Comparison of ENCODE assay signal across 29 cellular contexts in genomic region chrX:22999696-23000223, GRCh38. TPM values are rescaled to one million over a fixed set of nuclear protein-coding genes. Genes with fewer than 3 reads are reported as not detected.
"Had no signal": no experiment of that assay in that cellular context is flagged by ENCODE, and none has a peak within 500 bp of the region (broad histone marks: within the 10 kb centered on the region; RNA-seq: fewer than 3 reads in every experiment).

Gene DDX53 (plus strand): TSS chrX:22999960. CDS start chrX:23000058, 98 bp downstream.

- H3K9me3 ChIP-seq: heart left ventricle, lower lobe of right lung, mucosa of descending colon, pancreas, psoas muscle, thyroid gland, upper lobe of right lung had no signal

- H3K4me3 ChIP-seq: coronary artery, heart left ventricle, lower lobe of right lung, mucosa of descending colon, pancreas, psoas muscle, thyroid gland, upper lobe of right lung had no signal

- H3K36me3 ChIP-seq: heart left ventricle, lower lobe of right lung, pancreas, thyroid gland, upper lobe of right lung had no signal

- DNase-seq: activated CD4-positive, alpha-beta T cell treated with anti-CD3 and anti-CD28 coated beads for 4 hours; activated CD4-positive, alpha-beta T cell treated with anti-CD3 and anti-CD28 coated beads, Interleukin-2, amount 50 U/mL, for 48 hours; activated CD4-positive, CD25-positive, alpha-beta regulatory T cell; activated CD8-positive, alpha-beta memory T cell treated with anti-CD3 and anti-CD28 coated beads, Interleukin-2, amount 50 U/mL, for 48 hours; activated naive CD4-positive, alpha-beta T cell treated with Interleukin-2 at 50 U/mL for 16 hours; activated T-cell treated with anti-CD3 and anti-CD28 coated beads, Interleukin-2, amount 50 U/mL, for 4 hours; amygdala; cerebellar nuclear complex; endodermal cell; heart left ventricle; lower lobe of right lung; mesendoderm; mucosa of descending colon; nephron progenitor cell; pancreas; psoas muscle; stimulated activated CD4-positive, alpha-beta T cell treated with anti-CD3 and anti-CD28 coated beads, Interleukin-4, amount 100 ng/mL, for 24 hours; stimulated activated naive CD4-positive, alpha-beta T cell treated with Interleukin-2 at 50 U/mL for 16 hours; thyroid gland; upper lobe of right lung had no signal

- H3K27ac ChIP-seq: coronary artery, epithelial cell of prostate, heart left ventricle, lower lobe of right lung, pancreas, psoas muscle, thyroid gland, upper lobe of right lung had no signal

- H3K4me1 ChIP-seq: heart left ventricle, lower lobe of right lung, pancreas, psoas muscle, thyroid gland, upper lobe of right lung had no signal

- H3K27me3 ChIP-seq: thyroid gland, upper lobe of right lung had no signal

- ATAC-seq: activated T-cell treated with anti-CD3 and anti-CD28 coated beads, Interleukin-2, amount 50 U/mL, for 4 hours; heart left ventricle; lower lobe of right lung; mucosa of descending colon; pancreas; psoas muscle; right cardiac atrium; upper lobe of right lung had no signal

- H3K27ac Mint-ChIP-seq: activated T-helper 2 cell treated with anti-CD3 and anti-CD28 coated beads, Interferon-gamma antibody, Interleukin-2, Interleukin-4, amounts not matched to agents 10 μg/mL and 5 μg/mL and 100 μg/mL, durations not matched to agents 14 hours and 24 hours and 36 hours; endodermal cell; nephron progenitor cell; T-helper 2 cell treated with Interferon-gamma antibody and Interleukin-4, amounts not matched to agents 5 μg/mL and 100 μg/mL, for 36 hours had no signal

- H3K9me3 Mint-ChIP-seq: activated T-helper 2 cell treated with anti-CD3 and anti-CD28 coated beads, Interferon-gamma antibody, Interleukin-2, Interleukin-4, amounts not matched to agents 10 μg/mL and 5 μg/mL and 100 μg/mL, durations not matched to agents 14 hours and 24 hours and 36 hours; endodermal cell; nephron progenitor cell; T-helper 2 cell treated with Interferon-gamma antibody and Interleukin-4, amounts not matched to agents 5 μg/mL and 100 μg/mL, for 36 hours had no signal

- H3K4me3 Mint-ChIP-seq: activated T-cell treated with anti-CD3 and anti-CD28 coated beads, Interleukin-2, amount 50 U/mL, for 4 hours; endodermal cell; nephron progenitor cell; T-helper 2 cell treated with Interferon-gamma antibody and Interleukin-4, amounts not matched to agents 5 μg/mL and 100 μg/mL, for 36 hours had no signal

- H3K4me1 Mint-ChIP-seq: endodermal cell, nephron progenitor cell had no signal

RNA-seq across cellular contexts. Expression of gene DDX53, which starts in this region (rescaled TPM):
- total RNA-seq: activated CD8-positive, alpha-beta memory T cell treated with anti-CD3 and anti-CD28 coated beads for 36 hours; activated T-cell treated with anti-CD3 and anti-CD28 coated beads, Interleukin-2, amount 50 U/mL, for 4 hours; activated T-helper 2 cell treated with anti-CD3 and anti-CD28 coated beads, Interferon-gamma antibody, Interleukin-2, Interleukin-4, amounts not matched to agents 10 μg/mL and 5 μg/mL and 100 μg/mL, durations not matched to agents 14 hours and 24 hours and 36 hours; bronchial epithelial cell; endodermal cell; fibroblast of villous mesenchyme; heart left ventricle; lower lobe of right lung; mucosa of descending colon; pancreas; psoas muscle; right cardiac atrium; thyroid gland; upper lobe of right lung had no signal
- polyA plus RNA-seq: heart left ventricle, keratinocyte, pancreas, psoas muscle, right cardiac atrium had no signal
